1 cellular context compared by ENCODE assay signal in genomic region chr16:71425746-71426068, GRCh38.
TF ChIP-seq lines count a peak whose summit lies in the region.

No MANE protein-coding gene starts in this region.

TF ChIP-seq in HEK293, 187 proteins besides CTCF, POLR2A, EP300 and RAD21 (continued from another document):
- peak; percentile 54; the same call in 1 of the 2 replicates for TF ChIP-seq ZBTB10 (tag by site-specific recombination; IDR thresholded peaks at IDR 0.05)
- TF ChIP-seq ZNF76 (tag by site-specific recombination; IDR thresholded peaks at IDR 0.05; ENCODE audit: borderline replicate concordance, low read depth): no peak
- TF ChIP-seq ZNF155 (tag by site-specific recombination; IDR thresholded peaks at IDR 0.05): no peak
- no peak for TF ChIP-seq MEIS1 (CRISPR knock-in tag; IDR thresholded peaks at IDR 0.05; ENCODE audit: borderline replicate concordance)
- TF ChIP-seq ZNF311 (tag by site-specific recombination; IDR thresholded peaks at IDR 0.05; ENCODE audit: borderline replicate concordance): no peak
- TF ChIP-seq PATZ1 (tag by site-specific recombination; IDR thresholded peaks at IDR 0.05): 0 out of 2 replicates have a peak, but pooled peaks have one; percentile 26
- no peak for TF ChIP-seq ZNF488 (tag by site-specific recombination; IDR thresholded peaks at IDR 0.05)
- TF ChIP-seq GLIS1 (tag by site-specific recombination; IDR thresholded peaks at IDR 0.05): peak; percentile 70; the same call in 1 of the 2 replicates
- TF ChIP-seq ZNF768 (tag by site-specific recombination; IDR thresholded peaks at IDR 0.05): no peak
- TF ChIP-seq ZNF423 (tag by site-specific recombination; IDR thresholded peaks at IDR 0.05): peak; percentile 74; the same call in 1 of the 2 replicates
- peak; percentile 59 for TF ChIP-seq ZNF398 (tag by site-specific recombination; IDR thresholded peaks at IDR 0.05)
- 0 out of 2 replicates have a peak, but pooled peaks have one; percentile 19 for TF ChIP-seq ZNF169 (tag by site-specific recombination; IDR thresholded peaks at IDR 0.05)
- 0 out of 2 replicates have a peak, but pooled peaks have one; percentile 10 for TF ChIP-seq ZNF366 (tag by site-specific recombination; conservative IDR thresholded peaks at IDR 0.05)
- TF ChIP-seq ZNF670 (tag by site-specific recombination; IDR thresholded peaks at IDR 0.05; ENCODE audit: low read depth): no peak
